ENCODE assay signal across 27 cellular contexts in the genomic region with DNA sequence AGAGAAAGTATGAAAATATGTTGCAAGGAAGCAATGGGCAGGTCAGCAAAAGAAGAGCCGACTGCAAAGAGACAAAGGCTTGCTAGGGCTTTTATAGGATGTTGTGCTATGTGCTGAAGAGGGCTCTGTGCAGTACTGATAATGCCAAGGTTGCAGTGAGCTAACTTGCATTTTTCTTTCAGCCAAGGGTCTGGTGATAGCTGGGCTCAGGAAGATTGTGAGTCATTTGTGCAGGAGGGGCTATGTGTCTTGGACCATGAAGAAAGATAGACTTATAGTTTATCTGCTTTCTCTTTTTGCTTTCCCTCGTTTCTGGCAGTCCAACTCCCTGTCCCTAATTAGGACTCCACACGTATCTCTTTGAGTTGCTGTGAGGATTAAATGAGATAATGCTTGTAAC.
DNase-seq lines count a peak whose midpoint lies in the region; ATAC-seq, FAIRE-seq and TF ChIP-seq lines count a peak whose summit lies in the region.
"Had no signal": no experiment of that assay in that cellular context is flagged by ENCODE, and none has a peak within 500 bp of the region (broad histone marks: within the 10 kb centered on the region; RNA-seq: fewer than 3 reads in every experiment).

No MANE protein-coding gene starts in this region.

- no peak overlapping the region for H3K4me2 ChIP-seq in K562 (ENCODE audit: insufficient read depth, low read length)

- no peak for TF ChIP-seq EP300 in K562 (IDR thresholded peaks at IDR 0.05; ENCODE audit: low read length)

- in situ Hi-C loops in K562 (cut with MboI) = no loop called here

- H3K9me1 ChIP-seq in K562 (ENCODE audit: control insufficient read depth, insufficient read depth, low read length) = no peaks in the 10 kb centered on the region

- no peaks in the 10 kb centered on the region for H3K27me3 ChIP-seq in K562 (ENCODE audit: control insufficient read depth in 2 of 2, insufficient read depth in 2 of 2, low read length in 2 of 2)

- no peak for TF ChIP-seq POLR2A in K562 (conservative IDR thresholded peaks at IDR 0.05)

- no peaks in the 10 kb centered on the region for H3K4me1 ChIP-seq in K562 (replicated peaks in 1 of 2; ENCODE audit: control insufficient read depth in 2 of 2, insufficient read depth in 2 of 2, low read length in 2 of 2)
- H3K4me1 ChIP-seq: BE2C had no signal

- TF ChIP-seq CTCF in K562 (IDR thresholded peaks at IDR 0.05 in 2 of 3, conservative IDR thresholded peaks at IDR 0.05 in 1 of 3; ENCODE audit: insufficient read depth in 2 of 3, low read depth in 1 of 3, low read length in 3 of 3) = no peak

- CTCF ChIA-PET in K562 (lab: Yijun Ruan, JAX; ENCODE audit: low intra/inter-chr PET ratio) = no interaction called here

- FAIRE-seq in K562 (lab: Jason Lieb, UNC) = no peak
- FAIRE-seq: GM12891, H54 had no signal

- no peak for TF ChIP-seq RAD21 in K562 (CRISPR knock-in tag; conservative IDR thresholded peaks at IDR 0.05 in 1 of 2, IDR thresholded peaks at IDR 0.05 in 1 of 2)

- H3K4me3 ChIP-seq in K562 = no peak overlapping the region

- ATAC-seq in K562 (no peak), HG03097 (IDR thresholded peaks at IDR 0.05; ENCODE audit: low FRiP score, unreplicated experiment) (no peak)

- no peak overlapping the region for H3K9ac ChIP-seq in K562 (ENCODE audit: insufficient read depth in 1 of 2, low read depth in 2 of 2, low read length in 2 of 2)

- no TSS peak for BruUV-seq in K562 (replicated peaks; lab: Mats Ljungman, UMichigan)

- H3K36me3 ChIP-seq in K562 (ENCODE audit: control insufficient read depth, insufficient read depth, low read length) = no peaks in the 10 kb centered on the region
- H3K36me3 ChIP-seq: BE2C had no signal

- H3K27ac ChIP-seq in K562 (ENCODE audit: extremely low read depth, low read depth, low read length) = no peak overlapping the region
- H3K27ac ChIP-seq: 22Rv1 had no signal

- no peak overlapping the region for H2AFZ ChIP-seq in K562 (ENCODE audit: low read depth, low read length)

- H3K79me2 ChIP-seq in K562 (ENCODE audit: control insufficient read depth, insufficient read depth, low read length) = no peaks in the 10 kb centered on the region

- POLR2A ChIA-PET in K562 (lab: Yijun Ruan, JAX) = no interaction called here

- no peaks in the 10 kb centered on the region for H3K9me3 ChIP-seq in K562 (replicated peaks; ENCODE audit: control insufficient read depth, insufficient read depth, low read depth, low read length)
- H3K9me3 ChIP-seq: BE2C had no signal

- intact Hi-C loops in K562 (cut with micrococcal nuclease) = loop anchor here (10.0 kb wide), 1 partner anchor 60 kb away; a partner anchor contains a TSS

- WGBS in K562 (ENCODE audit: insufficient coverage, low coverage, missing lambda C conversion rate) = 0% methylated on average over 3 of the region's 3 CpGs

- DNase-seq in ELF-1 (ENCODE audit: low read depth, low spot score) (peak; percentile 14), OCI-M1 (lab: John Stamatoyannopoulos, UW) (peak; percentile 59), K562 (ENCODE audit: extremely low read depth in 1 of 4, low spot score in 3 of 4) (peak in 1 of 4 experiments; percentile 3), iris pigment epithelial cell (ENCODE audit: low read depth) (peak; percentile 23), ecto neural progenitor cell (ENCODE audit: low spot score) (no peak), A172 (ENCODE audit: low spot score) (no peak), islet precursor cell (no peak)
- DNase-seq: ACHN; BE2C; CD8-positive, alpha-beta memory T cell; DMS 273 treated with DMSO at 0.1 percent for 48 hours; DMS79; EL; GF-D8; Kasumi-1; MM.1S; NCI-H2029; NCI-H446 treated with DMSO at 0.1 percent for 48 hours; NCI-H526; NCI-H82; NK-92 treated with Interleukin-12 subunit alpha and Interleukin-12 subunit beta, amount 100 ng/mL, for 24 hours; Right ventricle myocardium superior; RPMI8226 had no signal

- H4K20me1 ChIP-seq in K562 (replicated peaks; ENCODE audit: control insufficient read depth, insufficient read depth, low read length) = no peaks in the 10 kb centered on the region

TF ChIP-seq in K562, 482 proteins besides CTCF, POLR2A, EP300 and RAD21:
- TF ChIP-seq KLF16 (IDR thresholded peaks at IDR 0.05) (no peak), SMARCB1 (IDR thresholded peaks at IDR 0.05; ENCODE audit: insufficient read length, low read depth) (no peak), CBFA2T2 (conservative IDR thresholded peaks at IDR 0.05) (peak; percentile 29; the same call in 1 of the 2 replicates), NCOA2 (IDR thresholded peaks at IDR 0.05; ENCODE audit: partially characterized antibody in 2 of 2) (no peak), CBFA2T3 (IDR thresholded peaks at IDR 0.05) (0 out of 2 replicates have a peak, but pooled peaks have one; percentile 16), JUN (IDR thresholded peaks at IDR 0.05; ENCODE audit: borderline replicate concordance, low read depth, low read length) (no peak), JUN (CRISPR knock-in tag; IDR thresholded peaks at IDR 0.05; ENCODE audit: borderline replicate concordance) (no peak), NFIC (IDR thresholded peaks at IDR 0.05) (no peak), ASH1L (IDR thresholded peaks at IDR 0.05; ENCODE audit: borderline replicate concordance, low read depth, partially characterized antibody) (no peak), MED1 (CRISPR knock-in tag; IDR thresholded peaks at IDR 0.05; ENCODE audit: borderline replicate concordance) (no peak), TAL1 (IDR thresholded peaks at IDR 0.05) (0 out of 2 replicates have a peak, but pooled peaks have one; percentile 14)

Comparison
In these comparisons a context has a peak if more than half of its experiments do, and no peak if none do; other contexts are left out.
1. DNase-seq: peak in ELF-1 (single experiment), OCI-M1 (single experiment) and iris pigment epithelial cell (single experiment); none in ecto neural progenitor cell (single experiment), A172 (single experiment) and islet precursor cell (single experiment).